Comparison of ENCODE assay signal across 8 cellular contexts in the genomic region with DNA sequence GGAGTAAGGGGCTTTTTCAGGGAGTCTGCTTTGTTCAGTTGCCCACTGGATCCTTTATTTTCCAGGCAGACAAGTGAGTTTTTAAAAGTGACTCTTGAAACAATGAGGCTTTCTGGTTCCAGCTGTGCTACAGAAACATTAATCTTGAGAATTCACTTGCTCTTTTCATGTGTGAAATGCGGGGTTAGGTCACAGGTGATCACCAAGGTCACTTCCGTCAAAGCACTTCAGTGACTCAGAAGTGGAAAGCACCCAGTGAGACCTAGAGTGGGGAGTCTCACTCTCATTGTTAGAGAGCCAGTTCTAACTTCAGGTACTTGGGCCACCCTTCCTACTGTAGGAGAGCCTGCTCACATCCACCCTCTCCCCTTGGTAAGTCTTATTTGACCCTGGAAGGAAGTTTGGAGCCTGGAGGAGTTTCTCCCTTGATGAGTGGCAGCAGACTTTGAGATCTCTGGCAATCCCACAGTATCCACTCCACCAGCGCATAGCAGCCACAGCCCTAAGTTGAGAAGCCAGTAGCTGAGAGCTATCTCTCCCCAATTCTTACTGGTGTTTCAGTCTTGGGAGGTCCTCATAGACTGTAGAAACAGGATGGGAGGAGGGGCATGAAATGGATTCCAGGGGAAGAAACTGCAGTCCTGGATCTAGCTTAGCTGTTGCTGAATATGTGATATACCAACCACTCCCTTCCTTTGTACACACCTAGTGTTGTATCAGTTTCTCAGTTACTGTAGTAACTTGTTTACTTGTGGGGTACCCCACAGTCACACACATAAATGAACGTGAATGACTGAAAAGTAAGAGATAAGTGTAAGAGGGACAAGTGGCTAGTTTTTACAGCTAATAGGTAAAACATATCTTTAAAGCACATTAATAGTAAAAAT. TPM values are rescaled to one million over a fixed set of nuclear protein-coding genes. Genes with fewer than 3 reads are reported as not detected.
DNase-seq lines count a peak whose midpoint lies in the region; ATAC-seq and TF ChIP-seq lines count a peak whose summit lies in the region.

No MANE protein-coding gene starts in this region.

- ATAC-seq in GM21360 (IDR thresholded peaks at IDR 0.05; ENCODE audit: unreplicated experiment) (peak; percentile 93), HG03521 (IDR thresholded peaks at IDR 0.05; ENCODE audit: unreplicated experiment) (peak; percentile 97)

- no peak overlapping the region for H3K4me3 ChIP-seq in thyroid gland (replicated peaks in 1 of 3)

- H3K27me3 ChIP-seq in thyroid gland = no peaks in the 10 kb centered on the region

- DNase-seq in Calu3 (peak; percentile 50), MCF 10A (ENCODE audit: unreplicated experiment) (peak; percentile 69), thyroid gland (peak; percentile 39 to 49), GM03348 (ENCODE audit: low spot score) (no peak), NCI-H1436 treated with DMSO at 0.1 percent for 48 hours (lab: John Stamatoyannopoulos, UW) (no peak)
- no peak for DNase-seq in NK-92 treated with Interleukin-12 subunit alpha and Interleukin-12 subunit beta, amount 100 ng/mL, for 24 hours (lab: John Stamatoyannopoulos, UW)

- H3K36me3 Mint-ChIP-seq in Calu3 (ENCODE audit: insufficient read depth, unreplicated experiment) (peaks cover 58% of the 10 kb centered on the region), MCF 10A (ENCODE audit: insufficient read depth, unreplicated experiment) (no peaks in the 10 kb centered on the region)

- H3K4me1 ChIP-seq in thyroid gland = peaks cover 20 to 39% of the 10 kb centered on the region in 2 donors

- H3K9me3 ChIP-seq in thyroid gland = no peaks in the 10 kb centered on the region

- TF ChIP-seq CTCF in Calu3 (IDR thresholded peaks at IDR 0.05; ENCODE audit: unreplicated experiment) (no peak), MCF 10A (IDR thresholded peaks at IDR 0.05; ENCODE audit: unreplicated experiment) (no peak), thyroid gland (IDR thresholded peaks at IDR 0.05) (no peak)

- H3K4me1 Mint-ChIP-seq in Calu3 (ENCODE audit: low read depth, unreplicated experiment) (peaks cover 56% of the 10 kb centered on the region), MCF 10A (ENCODE audit: insufficient read depth, unreplicated experiment) (peaks cover 29% of the 10 kb centered on the region)

- intact Hi-C loops in Calu3 (cut with micrococcal nuclease; ENCODE audit: unreplicated experiment) = loop anchor here (2.0 kb wide), 2 partner anchors 27 to 79 kb away; a partner anchor contains a TSS
- intact Hi-C loops in MCF 10A (cut with micrococcal nuclease) = no loop called here
- intact Hi-C loops in thyroid gland (cut with DNase I) = no loop called here

- H3K4me3 Mint-ChIP-seq in Calu3 (ENCODE audit: low read depth, unreplicated experiment) (peak overlapping the region; percentile 100), MCF 10A (ENCODE audit: unreplicated experiment) (peak overlapping the region; percentile 89)

- H3K27me3 Mint-ChIP-seq in Calu3 (ENCODE audit: unreplicated experiment) = no peaks in the 10 kb centered on the region
- no peaks in the 10 kb centered on the region for H3K27me3 Mint-ChIP-seq in MCF 10A (ENCODE audit: insufficient read depth, unreplicated experiment)

- BruUV-seq in Calu3 (replicated peaks; lab: Mats Ljungman, UMichigan) = no TSS peak
- no TSS peak for BruUV-seq in MCF 10A (replicated peaks; lab: Mats Ljungman, UMichigan)

- 42 to 54% methylated on average over 3 to 4 of the region's 4 CpGs for WGBS in thyroid gland, 2 donors

- no peaks in the 10 kb centered on the region for H3K36me3 ChIP-seq in thyroid gland

- H3K9me3 Mint-ChIP-seq in Calu3 (ENCODE audit: low read depth, unreplicated experiment) (no peaks in the 10 kb centered on the region), MCF 10A (ENCODE audit: unreplicated experiment) (no peaks in the 10 kb centered on the region)

- POLR2A ChIA-PET in MCF 10A (lab: Yijun Ruan, JAX) = interaction anchor here (0.6 to 9.8 kb wide), 13 partner anchors 11 to 1177 kb away, joined by 3 to 151 read pairs (median 7); a partner anchor contains a TSS

- peak overlapping the region; percentile 97 for H3K27ac Mint-ChIP-seq in Calu3 (ENCODE audit: unreplicated experiment)
- peak overlapping the region; percentile 70 for H3K27ac Mint-ChIP-seq in MCF 10A (ENCODE audit: low read depth, unreplicated experiment)

- CTCF ChIA-PET in Calu3 (lab: Charles Lee) = interaction anchor here (0.7 to 1.9 kb wide), 2 partner anchors 27 to 78 kb away, joined by 3 to 7 read pairs; a partner anchor contains a TSS
- CTCF ChIA-PET in MCF 10A (lab: Yijun Ruan, JAX) = interaction anchor here (0.6 to 5.3 kb wide), 8 partner anchors 10 to 1753 kb away, joined by 3 to 58 read pairs (median 4); a partner anchor contains a TSS

- H3K27ac ChIP-seq in thyroid gland = peak overlapping the region; percentile 47 to 80 (median 64)

- no peak for TF ChIP-seq POLR2A in thyroid gland (IDR thresholded peaks at IDR 0.05)

RNA-seq across cellular contexts. Expression of a gene that starts 3.1 kb away (rescaled TPM):
- 293 TPM in 2 replicates for total RNA-seq in Calu3 (2022)
- total RNA-seq in MCF 10A (2022) = 10.4 and 14.8 TPM in 2 replicates
- total RNA-seq in thyroid gland = 10 to 100 TPM in 1 of 4 donors, 1 to 10 TPM in 3; 5.7 to 13.0 (median 8.9) TPM

RNA-seq across cellular contexts. Expression of a gene that starts 27.4 kb away (rescaled TPM):
- 25.4 and 35.2 TPM in 2 replicates for total RNA-seq in Calu3 (2022)
- total RNA-seq in MCF 10A (2022) = 15.7 and 17.9 TPM in 2 replicates
- 10 to 100 TPM; 50.6 to 67.6 (median 58.5) TPM for total RNA-seq in thyroid gland

Comparison
In these comparisons a context has a peak if more than half of its experiments do, and no peak if none do; other contexts are left out.
1. DNase-seq: peak in Calu3 (single experiment), MCF 10A (single experiment) and thyroid gland (2 of 2); none in GM03348 (single experiment), NCI-H1436 treated with DMSO at 0.1 percent for 48 hours (single experiment) and NK-92 treated with Interleukin-12 subunit alpha and Interleukin-12 subunit beta, amount 100 ng/mL, for 24 hours (single experiment).
2. RNA of a gene that starts 3.1 kb away (total RNA-seq): 293 TPM in Calu3; 10.4 to 14.8 TPM in MCF 10A and 5.7 to 13.0 TPM in thyroid gland; every median in the first group is over 10 times any median in the second.